In the genomic region with DNA sequence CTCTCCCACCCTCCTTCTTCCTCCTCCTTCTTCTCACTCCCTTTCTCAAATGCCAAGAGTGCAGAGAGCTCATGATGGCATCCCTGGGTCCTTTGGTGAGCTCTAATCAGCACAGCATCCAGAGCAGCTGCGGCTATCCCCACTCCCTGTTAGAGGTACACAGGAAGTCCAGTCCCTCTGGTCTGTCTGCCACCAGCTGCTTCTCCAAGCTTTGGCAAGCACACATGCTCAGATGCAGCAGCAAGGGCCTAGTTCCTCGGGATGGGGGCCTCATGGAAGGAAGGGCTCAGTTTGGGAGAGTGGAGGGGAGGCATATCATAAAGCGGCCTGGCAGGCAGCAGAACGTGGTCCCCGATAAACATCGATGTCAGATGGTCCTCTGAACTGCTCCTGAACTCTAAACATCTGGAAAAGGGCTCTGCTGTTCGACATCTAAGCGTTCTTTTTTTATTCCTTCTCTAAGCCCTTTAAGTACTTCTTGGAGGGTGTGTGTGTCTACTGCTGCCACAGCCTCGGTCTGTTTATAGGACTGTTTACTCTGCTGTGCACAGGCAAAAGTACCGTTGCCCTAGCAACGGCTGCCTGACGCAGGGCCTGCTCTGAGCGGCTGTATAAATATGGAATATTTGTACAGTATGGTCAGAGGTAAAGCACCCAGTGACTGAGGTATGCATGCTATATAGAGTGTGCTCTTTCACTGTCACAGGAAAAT, we compare ENCODE assay signal across 7 cellular contexts.
DNase-seq lines count a peak whose midpoint lies in the region; ATAC-seq and TF ChIP-seq lines count a peak whose summit lies in the region.

No MANE protein-coding gene starts in this region.

- H3K4me3 ChIP-seq in cardiac fibroblast (replicated peaks in 1 of 2; ENCODE audit: low read depth in 2 of 2, low read length in 2 of 2) (no peak overlapping the region), uterus (no peak overlapping the region)

- no peaks in the 10 kb centered on the region for H3K9me3 Mint-ChIP-seq in mesothelial cell of epicardium

- peak overlapping the region; percentile 45 for H3K4me3 Mint-ChIP-seq in mesothelial cell of epicardium

- no peaks in the 10 kb centered on the region for H3K9me3 ChIP-seq in uterus

- intact Hi-C loops in uterus (cut with DNase I; ENCODE audit: low total_unique reads): no loop called here

- DNase-seq in NCI-H187 treated with DMSO at 0.1 percent for 48 hours (lab: John Stamatoyannopoulos, UW): peak; percentile 5
- peak; percentile 82 to 91 for DNase-seq in cardiac fibroblast (ENCODE audit: low read depth in 2 of 2)
- DNase-seq in mesothelial cell of epicardium (ENCODE audit: low spot score in 2 of 2, unreplicated experiment in 2 of 2): peak; percentile 45 to 71
- peak; percentile 32 to 35 for DNase-seq in uterus
- DNase-seq in activated CD8-positive, alpha-beta memory T cell treated with anti-CD3 and anti-CD28 coated beads, Interleukin-2, amount 50 U/mL, for 48 hours: no peak

- TF ChIP-seq CTCF in cardiac fibroblast (IDR thresholded peaks at IDR 0.05; ENCODE audit: low read depth, low read length): no peak
- TF ChIP-seq CTCF in mesothelial cell of epicardium (IDR thresholded peaks at IDR 0.05; ENCODE audit: unreplicated experiment): no peak
- no peak for TF ChIP-seq CTCF in uterus (IDR thresholded peaks at IDR 0.05)

- H3K36me3 Mint-ChIP-seq in mesothelial cell of epicardium: peaks cover 65% of the 10 kb centered on the region

- peaks cover 31% of the 10 kb centered on the region for H3K27me3 Mint-ChIP-seq in mesothelial cell of epicardium (ENCODE audit: low read depth)

- H3K36me3 ChIP-seq in uterus: no peaks in the 10 kb centered on the region

- H3K27ac Mint-ChIP-seq in mesothelial cell of epicardium: peak overlapping the region; percentile 97

- H3K4me1 Mint-ChIP-seq in mesothelial cell of epicardium: peaks cover 37% of the 10 kb centered on the region

- TF ChIP-seq POLR2A in uterus (IDR thresholded peaks at IDR 0.05): no peak

- H3K4me1 ChIP-seq in uterus: peaks cover 0 to 5% of the 10 kb centered on the region in 2 donors

- ATAC-seq in GM18867 (IDR thresholded peaks at IDR 0.05; ENCODE audit: unreplicated experiment) (no peak), HG02763 (IDR thresholded peaks at IDR 0.05; ENCODE audit: unreplicated experiment) (no peak)

- no peaks in the 10 kb centered on the region for H3K27me3 ChIP-seq in uterus

- peak overlapping the region; percentile 32 to 74 for H3K27ac ChIP-seq in uterus
